In the genomic region with DNA sequence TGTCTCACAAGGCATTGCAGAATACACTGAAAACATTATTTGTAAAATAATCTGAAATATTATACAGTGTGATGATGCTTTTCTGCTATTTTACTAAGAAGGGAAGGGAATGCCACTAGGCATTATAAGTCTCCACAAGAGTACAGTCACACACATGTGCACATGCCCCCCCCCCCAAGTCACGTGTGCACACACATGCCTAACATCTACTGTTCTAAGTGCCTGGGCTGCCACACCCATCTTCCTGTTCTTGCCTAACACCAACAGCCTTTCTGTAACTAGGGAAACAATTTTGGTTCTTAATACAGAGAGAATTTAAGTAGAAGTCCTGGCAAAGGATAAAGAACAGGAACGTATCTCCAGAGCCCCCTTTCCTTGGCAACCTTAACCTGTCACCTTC, we compare ENCODE assay signal across 21 cellular contexts. TPM values are rescaled to one million over a fixed set of nuclear protein-coding genes. Genes with fewer than 3 reads are reported as not detected.
DNase-seq lines count a peak whose midpoint lies in the region; ATAC-seq, FAIRE-seq and TF ChIP-seq lines count a peak whose summit lies in the region.
"Had no signal": no experiment of that assay in that cellular context is flagged by ENCODE, and none has a peak within 500 bp of the region (broad histone marks: within the 10 kb centered on the region; RNA-seq: fewer than 3 reads in every experiment).

No MANE protein-coding gene starts in this region.

- H3K4me1 ChIP-seq in breast epithelium (no peaks in the 10 kb centered on the region), upper lobe of right lung (no peaks in the 10 kb centered on the region), small intestine (ENCODE audit: control insufficient read depth in 2 of 2, insufficient read depth in 1 of 2, low read depth in 1 of 2, low read length in 1 of 2) (no peaks in the 10 kb centered on the region)
- H3K4me1 ChIP-seq: psoas muscle had no signal

- H3K27me3 ChIP-seq in breast epithelium (no peaks in the 10 kb centered on the region), upper lobe of right lung (no peaks in the 10 kb centered on the region), small intestine (ENCODE audit: control insufficient read depth in 2 of 2, insufficient read depth in 2 of 2, low read length in 2 of 2) (no peaks in the 10 kb centered on the region)

- no peaks in the 10 kb centered on the region for H3K27me3 Mint-ChIP-seq in MCF 10A (ENCODE audit: insufficient read depth, unreplicated experiment)
- H3K27me3 Mint-ChIP-seq: natural killer cell treated with Interleukin-12 subunit alpha and Interleukin-12 subunit beta and Interleukin-15 and Interleukin-18, amount 100 ng/mL, for 72 hours; type B pancreatic cell had no signal

- H3K27ac ChIP-seq in breast epithelium (no peak overlapping the region), upper lobe of right lung (no peak overlapping the region), small intestine (ENCODE audit: low read depth in 1 of 2, low read length in 1 of 2) (no peak overlapping the region)
- H3K27ac ChIP-seq: A549, psoas muscle had no signal

- intact Hi-C loops in MCF 10A (cut with micrococcal nuclease) (no loop called here), breast epithelium (cut with DNase I; ENCODE audit: low total_unique reads) (no loop called here), upper lobe of right lung (cut with DNase I) (no loop called here)

- H3K36me3 ChIP-seq in breast epithelium, result no peaks in the 10 kb centered on the region
- H3K36me3 ChIP-seq in upper lobe of right lung, result peaks cover 9% of the 10 kb centered on the region
- H3K36me3 ChIP-seq in small intestine (ENCODE audit: control insufficient read depth in 2 of 2, insufficient read depth in 2 of 2, low read length in 2 of 2), result peaks cover 3 to 10% of the 10 kb centered on the region in 2 donors

- BruUV-seq in MCF 10A (replicated peaks; lab: Mats Ljungman, UMichigan), result no TSS peak

- no peaks in the 10 kb centered on the region for H3K9me3 ChIP-seq in breast epithelium
- H3K9me3 ChIP-seq in upper lobe of right lung, result no peaks in the 10 kb centered on the region
- H3K9me3 ChIP-seq in small intestine (ENCODE audit: control insufficient read depth, low read depth), result no peaks in the 10 kb centered on the region
- H3K9me3 ChIP-seq: A549, psoas muscle had no signal

- FAIRE-seq in small intestine (lab: Jason Lieb, UNC), result no peak
- FAIRE-seq: A549, frontal cortex had no signal

- no peak for TF ChIP-seq CTCF in MCF 10A (IDR thresholded peaks at IDR 0.05; ENCODE audit: unreplicated experiment)
- no peak for TF ChIP-seq CTCF in breast epithelium (IDR thresholded peaks at IDR 0.05)
- no peak for TF ChIP-seq CTCF in fibroblast of the aortic adventitia (IDR thresholded peaks at IDR 0.05; ENCODE audit: insufficient read depth, low read length)
- no peak for TF ChIP-seq CTCF in upper lobe of right lung (IDR thresholded peaks at IDR 0.05)

- ATAC-seq in upper lobe of right lung (peak; percentile 93), GM19328 (IDR thresholded peaks at IDR 0.05; ENCODE audit: unreplicated experiment) (no peak), GM21390 (IDR thresholded peaks at IDR 0.05; ENCODE audit: unreplicated experiment) (no peak)
- ATAC-seq: A549; GM23338; natural killer cell treated with Interleukin-12 subunit alpha and Interleukin-12 subunit beta and Interleukin-15 and Interleukin-18, amount 100 ng/mL, for 72 hours; PC-3; psoas muscle; stimulated activated naive CD8-positive, alpha-beta T cell treated with anti-CD3 and anti-CD28 coated beads, Interleukin-15, Interleukin-2, amounts not matched to agents 100 U/mL and 50 U/mL, for 24 hours had no signal

- peaks cover 7% of the 10 kb centered on the region for H3K36me3 Mint-ChIP-seq in MCF 10A (ENCODE audit: insufficient read depth, unreplicated experiment)
- H3K36me3 Mint-ChIP-seq: natural killer cell treated with Interleukin-12 subunit alpha and Interleukin-12 subunit beta and Interleukin-15 and Interleukin-18, amount 100 ng/mL, for 72 hours had no signal

- no peak for TF ChIP-seq POLR2A in breast epithelium (IDR thresholded peaks at IDR 0.05)

- POLR2A ChIA-PET in MCF 10A (lab: Yijun Ruan, JAX), result interaction anchor here (0.6 kb wide), 1 partner anchor 13 kb away, joined by 3 read pairs; no protein-coding TSS in a partner anchor

- CTCF ChIA-PET in MCF 10A (lab: Yijun Ruan, JAX), result no interaction called here

- peak overlapping the region; percentile 86 for H3K27ac Mint-ChIP-seq in MCF 10A (ENCODE audit: low read depth, unreplicated experiment)
- H3K27ac Mint-ChIP-seq: activated CD4-positive, alpha-beta memory T cell treated with anti-CD3 and anti-CD28 coated beads, Interleukin-2, amount 10 ng/mL, durations not matched to agents 7 days and 5 days; CD8-positive, alpha-beta memory T cell; GM23338; natural killer cell treated with Interleukin-12 subunit alpha and Interleukin-12 subunit beta and Interleukin-15 and Interleukin-18, amount 100 ng/mL, for 72 hours; type B pancreatic cell had no signal

- no peak overlapping the region for H3K4me3 Mint-ChIP-seq in MCF 10A (ENCODE audit: unreplicated experiment)
- H3K4me3 Mint-ChIP-seq: activated CD4-positive, alpha-beta memory T cell treated with anti-CD3 and anti-CD28 coated beads, Interleukin-2, amount 10 ng/mL, durations not matched to agents 7 days and 5 days; CD8-positive, alpha-beta memory T cell; GM23338; natural killer cell treated with Interleukin-12 subunit alpha and Interleukin-12 subunit beta and Interleukin-15 and Interleukin-18, amount 100 ng/mL, for 72 hours; type B pancreatic cell had no signal

- DNase-seq in MCF 10A (ENCODE audit: unreplicated experiment) (peak; percentile 79), breast epithelium (ENCODE audit: low spot score in 2 of 2) (no peak), RPMI7951 (ENCODE audit: low read depth) (peak; percentile 32), fibroblast of the aortic adventitia (ENCODE audit: low read depth) (peak; percentile 29), upper lobe of right lung (peak; percentile 81), small intestine (no peak)
- DNase-seq: activated CD4-positive, alpha-beta memory T cell treated with anti-CD3 and anti-CD28 coated beads, Interleukin-2, amount 10 ng/mL, durations not matched to agents 7 days and 5 days; caudate nucleus; CD8-positive, alpha-beta memory T cell; Karpas-422; NCI-H1694; PC-3; psoas muscle; stimulated activated naive CD8-positive, alpha-beta T cell treated with anti-CD3 and anti-CD28 coated beads, Interleukin-15, Interleukin-2, amounts not matched to agents 100 U/mL and 50 U/mL, for 24 hours had no signal

- H3K9me3 Mint-ChIP-seq in MCF 10A (ENCODE audit: unreplicated experiment), result no peaks in the 10 kb centered on the region
- H3K9me3 Mint-ChIP-seq: activated CD4-positive, alpha-beta memory T cell treated with anti-CD3 and anti-CD28 coated beads, Interleukin-2, amount 10 ng/mL, durations not matched to agents 7 days and 5 days; CD8-positive, alpha-beta memory T cell; GM23338; natural killer cell treated with Interleukin-12 subunit alpha and Interleukin-12 subunit beta and Interleukin-15 and Interleukin-18, amount 100 ng/mL, for 72 hours; type B pancreatic cell had no signal

- H3K4me3 ChIP-seq in breast epithelium (no peak overlapping the region), fibroblast of the aortic adventitia (ENCODE audit: low read depth, low read length) (no peak overlapping the region), upper lobe of right lung (no peak overlapping the region), small intestine (ENCODE audit: low read depth in 1 of 2, low read length in 2 of 2) (no peak overlapping the region)
- H3K4me3 ChIP-seq: A549, GM23338, psoas muscle had no signal

- WGBS in small intestine, 3 donors, result 62 to 88% (median 78%) methylated on average over 2 of the region's 2 CpGs

- peaks cover 5% of the 10 kb centered on the region for H3K4me1 Mint-ChIP-seq in MCF 10A (ENCODE audit: insufficient read depth, unreplicated experiment)
- H3K4me1 Mint-ChIP-seq: activated CD4-positive, alpha-beta memory T cell treated with anti-CD3 and anti-CD28 coated beads, Interleukin-2, amount 10 ng/mL, durations not matched to agents 7 days and 5 days; CD8-positive, alpha-beta memory T cell had no signal

RNA-seq across cellular contexts. Expression of a gene that starts 58.2 kb away (rescaled TPM):
- total RNA-seq in MCF 10A (2022) (175 and 178 TPM in 2 replicates), breast epithelium (100 to 1,000 TPM; 136 to 218 (median 151) TPM), fibroblast of the aortic adventitia (ENCODE audit: low replicate concordance) (181 and 1,118 TPM in 2 replicates), upper lobe of right lung (122 TPM)
- total RNA-seq in RPMI7951 (2014; rRNA removed; shearing (Covaris generic)), result 75.3 and 83.0 TPM in 2 replicates
- polyA plus RNA-seq in small intestine, result 10 to 100 TPM; 15.4 to 30.0 (median 16.8) TPM

Comparison
In these comparisons a context has a peak if more than half of its experiments do, and no peak if none do; other contexts are left out.
1. DNase-seq: peak in MCF 10A (single experiment), RPMI7951 (single experiment), fibroblast of the aortic adventitia (single experiment) and upper lobe of right lung (single experiment); none in breast epithelium (0 of 2) and small intestine (single experiment).